In genomic region chr18:8673276-8674209, GRCh38 we compare ENCODE assay signal across 11 cellular contexts. TPM values are rescaled to one million over a fixed set of nuclear protein-coding genes. Genes with fewer than 3 reads are reported as not detected.
DNase-seq lines count a peak whose midpoint lies in the region; ATAC-seq, FAIRE-seq and TF ChIP-seq lines count a peak whose summit lies in the region.
"Had no signal": no experiment of that assay in that cellular context is flagged by ENCODE, and none has a peak within 500 bp of the region (broad histone marks: within the 10 kb centered on the region; RNA-seq: fewer than 3 reads in every experiment).

No MANE protein-coding gene starts in this region.

- H3K27me3 ChIP-seq in MG63 = no peaks in the 10 kb centered on the region

- H3K4me3 ChIP-seq in A549 (no peak overlapping the region), MG63 (no peak overlapping the region)
- H3K4me3 ChIP-seq: thoracic aorta had no signal

- H3K36me3 ChIP-seq in MG63 = no peaks in the 10 kb centered on the region
- H3K36me3 ChIP-seq: thoracic aorta had no signal

- TF ChIP-seq RAD21 in A549 (conservative IDR thresholded peaks at IDR 0.05 in 1 of 2, IDR thresholded peaks at IDR 0.05 in 1 of 2) = no peak

- ATAC-seq in A549 = peak in 1 of 2 experiments; percentile 60; a peak in 2 of 6 replicates
- ATAC-seq in GM19324 (IDR thresholded peaks at IDR 0.05; ENCODE audit: low FRiP score, unreplicated experiment) = peak; percentile 82
- peak; percentile 98 for ATAC-seq in HG02852 (IDR thresholded peaks at IDR 0.05; ENCODE audit: unreplicated experiment)
- ATAC-seq: activated CD4-positive, alpha-beta T cell treated with anti-CD3 and anti-CD28 coated beads for 36 hours; esophagus mucosa had no signal

- TF ChIP-seq EP300 in A549 (IDR thresholded peaks at IDR 0.05) = no peak

- no peak for TF ChIP-seq CTCF in A549 (IDR thresholded peaks at IDR 0.05)

- peak overlapping the region; percentile 19; the same call in 2 of the 3 replicates for H3K4me2 ChIP-seq in A549

- H3K4me1 ChIP-seq in A549 = peaks cover 10% of the 10 kb centered on the region; the same call in 2 of the 3 replicates

- TF ChIP-seq POLR2A in A549 (IDR thresholded peaks at IDR 0.05; ENCODE audit: low read length) = no peak

- no peaks in the 10 kb centered on the region for H3K9me3 ChIP-seq in A549
- H3K9me3 ChIP-seq in MG63 = 0 out of 2 replicates have a peak, but pooled peaks cover 9% of the 10 kb centered on the region
- H3K9me3 ChIP-seq: thoracic aorta had no signal

- 61% methylated on average over 9 of the region's 9 CpGs for WGBS in A549 (ENCODE audit: missing lambda C conversion rate)

- DNase-seq in A549 (ENCODE audit: low read depth in 1 of 2, low spot score in 1 of 2) (peak in 1 of 2 experiments; percentile 44), NCI-H345 treated with DMSO at 0.1 percent for 48 hours (lab: John Stamatoyannopoulos, UW; ENCODE audit: unreplicated experiment) (peak; percentile 47), MG63 (no peak), SIG-M5 treated with dmso at 0.1 percent for 504 hours (lab: John Stamatoyannopoulos, UW; ENCODE audit: unreplicated experiment) (no peak), pons (ENCODE audit: low spot score) (no peak), DMS79 (lab: John Stamatoyannopoulos, UW) (no peak)
- DNase-seq: activated CD4-positive, alpha-beta T cell treated with anti-CD3 and anti-CD28 coated beads for 36 hours had no signal

- POLR2A ChIA-PET in A549 (lab: Yijun Ruan, JAX) = no interaction called here

- H3K27ac ChIP-seq in A549 = 0 out of 6 replicates have a peak overlapping the region, but pooled peaks of 1 of the 2 experiments have one; percentile 36
- H3K27ac ChIP-seq: thoracic aorta had no signal

- FAIRE-seq in A549 (lab: Jason Lieb, UNC) = no peak

- CTCF ChIA-PET in A549 (lab: Yijun Ruan, JAX) = interaction anchor here (1.0 to 1.6 kb wide), 2 partner anchors 14 to 168 kb away, joined by 3 to 5 read pairs; no protein-coding TSS in a partner anchor

TF ChIP-seq in A549, 52 proteins besides CTCF, POLR2A, EP300 and RAD21:
- TF ChIP-seq JUNB (IDR thresholded peaks at IDR 0.05) = no peak
- TF ChIP-seq FOSL2 (IDR thresholded peaks at IDR 0.05) = no peak
- peak; percentile 38; the same call in 1 of the 2 replicates for TF ChIP-seq FOSL2 (CRISPR knock-in tag; IDR thresholded peaks at IDR 0.05)

RNA-seq across cellular contexts. Expression of gene MTCL1, which starts 31.8 kb away (rescaled TPM):
- polyA plus RNA-seq in A549 (2011; rRNA removed) (43.6 and 44.4 TPM in 2 replicates), A549 (2017; fragmentation: RNase III; extraction: RNeasy Plus Mini Kit Qiagen cat#74134 plus additional on column Dnase treatment) (48.6 to 56.0 TPM (median 49.6 TPM) in 3 replicates)
- polyA plus RNA-seq in A549 (2012; cell fraction: cytosol; rRNA removed) = 37.2 and 44.0 TPM in 2 replicates
- 153 and 157 TPM in 2 replicates for polyA plus RNA-seq in A549 (2012; cell fraction: nucleus; rRNA removed)
- 66.2 and 67.8 TPM in 2 replicates for polyA minus RNA-seq in A549 (2011; rRNA and poly(A)+ RNA removed)
- total RNA-seq in MG63 (2014; rRNA removed; shearing (Covaris generic); ENCODE audit: low replicate concordance) = 15.1 and 28.9 TPM in 2 replicates
